ENCODE assay signal across 26 cellular contexts in the genomic region with DNA sequence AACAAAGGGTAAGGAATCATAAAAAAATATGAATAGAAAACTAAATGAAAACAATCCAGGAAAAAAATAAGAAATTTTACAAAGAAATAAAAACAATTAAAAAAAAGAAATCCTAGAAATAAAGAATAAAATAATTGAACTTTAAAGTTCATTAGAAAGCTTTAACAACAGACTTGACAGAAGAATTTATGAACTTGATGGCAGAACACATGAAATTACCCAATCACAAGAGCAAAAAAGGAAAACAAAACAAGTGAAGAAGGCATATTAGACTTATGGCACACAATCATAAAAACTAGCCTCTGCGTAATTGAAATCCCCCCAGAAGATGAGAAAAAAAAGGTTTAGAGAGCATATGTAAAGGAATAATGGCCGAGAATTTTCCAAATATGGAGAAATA.
DNase-seq lines count a peak whose midpoint lies in the region; ATAC-seq, FAIRE-seq and TF ChIP-seq lines count a peak whose summit lies in the region.
"Had no signal": no experiment of that assay in that cellular context is flagged by ENCODE, and none has a peak within 500 bp of the region (broad histone marks: within the 10 kb centered on the region; RNA-seq: fewer than 3 reads in every experiment).

No MANE protein-coding gene starts in this region.

- 0% methylated on average over 2 of the region's 2 CpGs for WGBS in HepG2 (ENCODE audit: low lambda C conversion rate)
- 93% methylated on average over 2 of the region's 2 CpGs for WGBS in right lobe of liver (ENCODE audit: insufficient coverage, low coverage, low lambda C conversion rate, missing lambda C conversion rate)

- H3K9me3 ChIP-seq in HepG2 (ENCODE audit: low read length) = peaks cover 42% of the 10 kb centered on the region
- H3K9me3 ChIP-seq in right lobe of liver = no peaks in the 10 kb centered on the region
- H3K9me3 ChIP-seq: BE2C had no signal

- H3K79me2 ChIP-seq in HepG2 (ENCODE audit: insufficient read depth, low read length) = no peaks in the 10 kb centered on the region

- H4K20me1 ChIP-seq in HepG2 (ENCODE audit: insufficient read depth, low read length) = no peaks in the 10 kb centered on the region
- H4K20me1 ChIP-seq: BLaER1 treated with 17β-estradiol and CSF1 and Interleukin-3, amounts not matched to agents 10 nM and 100 nM had no signal

- no peak overlapping the region for H3K9ac ChIP-seq in HepG2 (ENCODE audit: insufficient read depth, low read depth, low read length)
- H3K9ac ChIP-seq: BLaER1 treated with 17β-estradiol and CSF1 and Interleukin-3, amounts not matched to agents 10 nM and 100 nM had no signal

- POLR2A ChIA-PET in HepG2 (lab: Yijun Ruan, JAX) = no interaction called here

- no peaks in the 10 kb centered on the region for H3K36me3 ChIP-seq in HepG2 (replicated peaks in 1 of 2; ENCODE audit: control insufficient read depth in 1 of 2, insufficient read depth in 2 of 2, low read length in 2 of 2)
- no peaks in the 10 kb centered on the region for H3K36me3 ChIP-seq in right lobe of liver
- H3K36me3 ChIP-seq: BE2C had no signal

- no TSS peak for BruUV-seq in HepG2 (replicated peaks; lab: Mats Ljungman, UMichigan)

- H3K27me3 ChIP-seq in HepG2 (ENCODE audit: control insufficient read depth in 1 of 2, insufficient read depth in 2 of 2, low read length in 2 of 2) (no peaks in the 10 kb centered on the region), right lobe of liver (no peaks in the 10 kb centered on the region)
- H3K27me3 ChIP-seq: BE2C; BLaER1 treated with 17β-estradiol and CSF1 and Interleukin-3, amounts not matched to agents 10 nM and 100 nM had no signal

- H3K4me2 ChIP-seq in HepG2 (ENCODE audit: low read depth, low read length) = no peak overlapping the region
- H3K4me2 ChIP-seq: A549; BLaER1 treated with 17β-estradiol and CSF1 and Interleukin-3, amounts not matched to agents 10 nM and 100 nM; GM23338 had no signal

- no peaks in the 10 kb centered on the region for H3K4me1 ChIP-seq in HepG2 (ENCODE audit: insufficient read depth, low read length)
- no peaks in the 10 kb centered on the region for H3K4me1 ChIP-seq in right lobe of liver
- H3K4me1 ChIP-seq: A549; BE2C; BLaER1 treated with 17β-estradiol and CSF1 and Interleukin-3, amounts not matched to agents 10 nM and 100 nM had no signal

- no peak for FAIRE-seq in HepG2 (lab: Jason Lieb, UNC)
- FAIRE-seq in TTC549 (lab: Jason Lieb, UNC) = peak; percentile 69
- FAIRE-seq in endometrium (lab: Jason Lieb, UNC) = peak; percentile 43
- FAIRE-seq: A549, GM12878, GM18507 had no signal

- in situ Hi-C loops in HepG2 (cut with HindIII; ENCODE audit: extremely low pct_ligation_motif_present, low pct_unique_long_range_greater_than_20kb) = no loop called here

- DNase-seq in HepG2 (ENCODE audit: low spot score) (no peak), right lobe of liver (no peak), putamen (ENCODE audit: low spot score) (no peak), NCI-H1930 (lab: John Stamatoyannopoulos, UW) (no peak), HuH-7 (ENCODE audit: low spot score) (no peak)
- DNase-seq: ACHN; AML-193; BE2C; CD4-positive, alpha-beta T cell; CD8-positive, alpha-beta memory T cell; DMS 273 treated with DMSO at 0.1 percent for 48 hours; DMS79; EL; GDM1; H9; HFFc6 had no signal

- no peak for TF ChIP-seq RAD21 in HepG2 (CRISPR knock-in tag; IDR thresholded peaks at IDR 0.05)

- no peak overlapping the region for H3K27ac ChIP-seq in HepG2 (ENCODE audit: extremely low read length, insufficient read depth, low read length)
- no peak overlapping the region for H3K27ac ChIP-seq in right lobe of liver
- H3K27ac ChIP-seq: 22Rv1; A549; BLaER1 treated with 17β-estradiol and CSF1 and Interleukin-3, amounts not matched to agents 10 nM and 100 nM had no signal

- CTCF ChIA-PET in HepG2 (lab: Yijun Ruan, JAX; ENCODE audit: low intra/inter-chr PET ratio, low total read pairs) = no interaction called here

- H3K4me3 ChIP-seq in HepG2 (replicated peaks in 1 of 3; ENCODE audit: insufficient read depth in 1 of 3, low read depth in 2 of 3, low read length in 3 of 3) = no peak overlapping the region
- H3K4me3 ChIP-seq in right lobe of liver = no peak overlapping the region
- H3K4me3 ChIP-seq: A549; BLaER1 treated with 17β-estradiol and CSF1 and Interleukin-3, amounts not matched to agents 10 nM and 100 nM; GM12878; GM23338 had no signal

- TF ChIP-seq CTCF in HepG2 (CRISPR knock-in tag; IDR thresholded peaks at IDR 0.05) = no peak
- TF ChIP-seq CTCF in right lobe of liver (IDR thresholded peaks at IDR 0.05) = no peak

- ATAC-seq in HepG2 (no peak), right lobe of liver (no peak), HG03095 (IDR thresholded peaks at IDR 0.05; ENCODE audit: unreplicated experiment) (no peak)
- ATAC-seq: A549, GM12878, GM23338, HCT116 had no signal

- TF ChIP-seq POLR2A in HepG2 (IDR thresholded peaks at IDR 0.05; ENCODE audit: insufficient read depth in 1 of 2, low read depth in 2 of 2, low read length in 2 of 2) = no peak
- no peak for TF ChIP-seq POLR2A in right lobe of liver (IDR thresholded peaks at IDR 0.05)

- intact Hi-C loops in HepG2 (cut with micrococcal nuclease; ENCODE audit: unreplicated experiment) = no loop called here
- intact Hi-C loops in right lobe of liver (cut with DNase I) = no loop called here

- H2AFZ ChIP-seq in HepG2 (ENCODE audit: low read length) = no peak overlapping the region
- H2AFZ ChIP-seq: GM23338 had no signal

- TF ChIP-seq EP300 in HepG2 (IDR thresholded peaks at IDR 0.05; ENCODE audit: low read depth in 2 of 2, low read length in 2 of 2) (no peak), HepG2 (CRISPR knock-in tag; IDR thresholded peaks at IDR 0.05; ENCODE audit: borderline replicate concordance) (no peak)

TF ChIP-seq in HepG2, 621 proteins besides CTCF, POLR2A, EP300 and RAD21:
- TF ChIP-seq ZNF160 (CRISPR knock-in tag; IDR thresholded peaks at IDR 0.05) = peak; percentile 97
- TF ChIP-seq ELF1 (CRISPR knock-in tag; IDR thresholded peaks at IDR 0.05) = no peak
TF ChIP-seq in HepG2: peak in this region for 1.
